In the genomic region with DNA sequence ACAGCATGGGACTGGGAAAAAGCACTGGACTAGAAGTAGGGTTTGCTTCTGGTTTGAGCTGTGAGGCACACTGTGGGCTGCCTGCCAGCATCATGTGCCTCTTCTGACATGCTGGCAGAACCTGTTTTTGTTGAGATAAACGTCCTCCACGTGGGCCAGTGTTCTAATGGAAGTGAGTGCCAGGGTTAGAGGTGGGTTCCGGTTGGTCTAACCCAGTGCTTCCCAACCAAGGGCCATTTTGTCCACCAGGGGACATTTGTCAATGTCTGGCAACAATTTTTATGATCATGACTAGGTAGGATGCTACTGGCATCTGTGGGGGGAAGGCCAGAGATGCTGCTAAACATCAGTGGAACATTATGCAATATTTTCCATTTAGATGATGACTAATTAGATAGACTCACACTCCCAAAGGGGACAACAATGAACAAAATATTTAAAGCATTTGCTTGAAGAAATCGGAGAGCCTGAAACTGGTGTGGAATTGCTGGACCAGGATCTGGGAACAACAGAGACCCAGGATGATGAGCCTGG, we compare ENCODE assay signal across 8 cellular contexts. TPM values are rescaled to one million over a fixed set of nuclear protein-coding genes. Genes with fewer than 3 reads are reported as not detected.
DNase-seq lines count a peak whose midpoint lies in the region; ATAC-seq and TF ChIP-seq lines count a peak whose summit lies in the region.

No MANE protein-coding gene starts in this region.

- H3K9me3 ChIP-seq in vagina = no peaks in the 10 kb centered on the region

- peaks cover 25% of the 10 kb centered on the region for H3K4me1 ChIP-seq in vagina

- H3K27me3 ChIP-seq in kidney epithelial cell (ENCODE audit: control insufficient read depth, insufficient read depth, low read length) = peaks cover 12% of the 10 kb centered on the region
- no peaks in the 10 kb centered on the region for H3K27me3 ChIP-seq in vagina

- intact Hi-C loops in vagina (cut with DNase I) = no loop called here

- no peaks in the 10 kb centered on the region for H3K4me1 Mint-ChIP-seq in activated CD8-positive, alpha-beta memory T cell treated with anti-CD3 and anti-CD28 coated beads, Interleukin-2, amount 10 ng/mL, durations not matched to agents 7 days and 5 days

- peaks cover 3% of the 10 kb centered on the region for H3K9me3 Mint-ChIP-seq in activated CD8-positive, alpha-beta memory T cell treated with anti-CD3 and anti-CD28 coated beads, Interleukin-2, amount 10 ng/mL, durations not matched to agents 7 days and 5 days (ENCODE audit: low read depth)

- DNase-seq in activated CD8-positive, alpha-beta memory T cell treated with anti-CD3 and anti-CD28 coated beads, Interleukin-2, amount 10 ng/mL, durations not matched to agents 7 days and 5 days = no peak
- no peak for DNase-seq in activated CD8-positive, alpha-beta memory T cell treated with anti-CD3 and anti-CD28 coated beads, Interleukin-2, amount 50 U/mL, for 48 hours
- DNase-seq in amniotic epithelial cell (ENCODE audit: low read depth) = peak; percentile 90
- DNase-seq in kidney epithelial cell (ENCODE audit: low read depth) = peak; percentile 29
- DNase-seq in vagina (ENCODE audit: extremely low spot score in 2 of 2) = no peak
- DNase-seq in NCI-H2171 (lab: John Stamatoyannopoulos, UW) = no peak

- H3K36me3 Mint-ChIP-seq in activated CD8-positive, alpha-beta memory T cell treated with anti-CD3 and anti-CD28 coated beads, Interleukin-2, amount 10 ng/mL, durations not matched to agents 7 days and 5 days = peaks cover 10% of the 10 kb centered on the region

- H3K36me3 ChIP-seq in kidney epithelial cell (ENCODE audit: control insufficient read depth, insufficient read depth, low read length) (no peaks in the 10 kb centered on the region), vagina (no peaks in the 10 kb centered on the region)

- H3K27ac ChIP-seq in vagina = peak overlapping the region; percentile 23

- H3K4me3 ChIP-seq in kidney epithelial cell (ENCODE audit: low read depth, low read length) (no peak overlapping the region), vagina (no peak overlapping the region)

- peaks cover 3% of the 10 kb centered on the region for H3K27me3 Mint-ChIP-seq in activated CD8-positive, alpha-beta memory T cell treated with anti-CD3 and anti-CD28 coated beads, Interleukin-2, amount 10 ng/mL, durations not matched to agents 7 days and 5 days

- TF ChIP-seq POLR2A in vagina (IDR thresholded peaks at IDR 0.05) = no peak

- H3K4me3 Mint-ChIP-seq in activated CD8-positive, alpha-beta memory T cell treated with anti-CD3 and anti-CD28 coated beads, Interleukin-2, amount 10 ng/mL, durations not matched to agents 7 days and 5 days = no peak overlapping the region

- no peak for TF ChIP-seq CTCF in kidney epithelial cell (IDR thresholded peaks at IDR 0.05; ENCODE audit: insufficient read depth, low read length, poor library complexity, severe bottlenecking)
- no peak for TF ChIP-seq CTCF in vagina (IDR thresholded peaks at IDR 0.05)

- ATAC-seq in activated CD8-positive, alpha-beta memory T cell treated with anti-CD3 and anti-CD28 coated beads, Interleukin-2, amount 10 ng/mL, durations not matched to agents 7 days and 5 days = no peak
- ATAC-seq in HG03342 (IDR thresholded peaks at IDR 0.05; ENCODE audit: unreplicated experiment) (no peak), HG02884 (IDR thresholded peaks at IDR 0.05; ENCODE audit: unreplicated experiment) (no peak)

- H3K27ac Mint-ChIP-seq in activated CD8-positive, alpha-beta memory T cell treated with anti-CD3 and anti-CD28 coated beads, Interleukin-2, amount 10 ng/mL, durations not matched to agents 7 days and 5 days = peak overlapping the region; percentile 14

- CTCF ChIA-PET in activated CD8-positive, alpha-beta memory T cell treated with anti-CD3 and anti-CD28 coated beads, Interleukin-2, amount 10 ng/mL, durations not matched to agents 7 days and 5 days (lab: Charles Lee) = interaction anchor here (0.9 kb wide), 1 partner anchor 65 kb away, joined by 3 read pairs; no protein-coding TSS in a partner anchor

RNA-seq across cellular contexts. Expression of gene APMAP, which starts 7.8 kb away (rescaled TPM):
- 10 to 100 TPM; 47.5 to 56.0 TPM for total RNA-seq in activated CD8-positive, alpha-beta memory T cell treated with anti-CD3 and anti-CD28 coated beads, Interleukin-2, amount 10 ng/mL, durations not matched to agents 7 days and 5 days
- 92.9 and 98.8 TPM in 2 replicates for total RNA-seq in kidney epithelial cell
- total RNA-seq in vagina = 29.7 TPM

RNA-seq across cellular contexts. Expression of gene CST7, which starts 51.3 kb away (rescaled TPM):
- 100 to 1,000 TPM; 177 to 202 TPM for total RNA-seq in activated CD8-positive, alpha-beta memory T cell treated with anti-CD3 and anti-CD28 coated beads, Interleukin-2, amount 10 ng/mL, durations not matched to agents 7 days and 5 days
- total RNA-seq in kidney epithelial cell (not detected in 2 replicates), vagina (3.7 TPM)

RNA-seq across cellular contexts. Expression of gene ACSS1, which starts 57.6 kb away (rescaled TPM):
- total RNA-seq in activated CD8-positive, alpha-beta memory T cell treated with anti-CD3 and anti-CD28 coated beads, Interleukin-2, amount 10 ng/mL, durations not matched to agents 7 days and 5 days = 10 to 100 TPM; 44.4 TPM
- 7.1 and 7.3 TPM in 2 replicates for total RNA-seq in kidney epithelial cell
- 26.3 TPM for total RNA-seq in vagina

Comparison
In these comparisons a context has a peak if more than half of its experiments do, and no peak if none do; other contexts are left out.
1. DNase-seq: peak in amniotic epithelial cell (single experiment) and kidney epithelial cell (single experiment); none in activated CD8-positive, alpha-beta memory T cell treated with anti-CD3 and anti-CD28 coated beads, Interleukin-2, amount 10 ng/mL, durations not matched to agents 7 days and 5 days (single experiment), activated CD8-positive, alpha-beta memory T cell treated with anti-CD3 and anti-CD28 coated beads, Interleukin-2, amount 50 U/mL, for 48 hours (single experiment), vagina (0 of 2) and NCI-H2171 (single experiment).
2. RNA of gene CST7, which starts 51.3 kb away (total RNA-seq): 177 to 202 TPM in activated CD8-positive, alpha-beta memory T cell treated with anti-CD3 and anti-CD28 coated beads, Interleukin-2, amount 10 ng/mL, durations not matched to agents 7 days and 5 days; 3.7 TPM in vagina (single experiment) and not detected in kidney epithelial cell; every median in the first group is over 10 times any median in the second.